Comparison of ENCODE assay signal across 1 cellular context in genomic region chr14:68076451-68076850, GRCh38.
TF ChIP-seq lines count a peak whose summit lies in the region.

No MANE protein-coding gene starts in this region.

TF ChIP-seq in IMR-90, 13 proteins besides CTCF, POLR2A, EP300 and RAD21 (continued from another document):
- TF ChIP-seq MXI1 (IDR thresholded peaks at IDR 0.05; ENCODE audit: borderline replicate concordance, low read depth, low read length) (no peak), RCOR1 (IDR thresholded peaks at IDR 0.05; ENCODE audit: insufficient replicate concordance, low read length) (no peak)
